1 cellular context compared by ENCODE assay signal in the genomic region with DNA sequence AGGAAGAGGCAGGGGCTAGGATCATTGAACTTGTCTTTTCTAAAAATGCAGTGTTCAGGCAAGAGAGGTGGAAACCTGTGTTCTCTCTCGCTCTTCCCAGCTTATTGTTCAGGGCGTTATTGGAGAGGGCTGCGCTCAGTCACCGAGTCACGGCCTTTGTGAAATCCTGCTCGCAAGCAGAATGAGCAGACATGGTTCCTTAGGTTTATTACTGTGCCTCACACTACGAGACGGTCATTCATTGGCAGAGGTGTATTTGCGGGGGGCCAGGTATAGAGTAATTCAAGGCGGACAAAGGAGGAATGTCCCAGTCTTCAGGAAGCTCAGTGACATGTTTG.
TF ChIP-seq lines count a peak whose summit lies in the region.

No MANE protein-coding gene starts in this region.

TF ChIP-seq in GM12878, 131 proteins besides CTCF, POLR2A, EP300 and RAD21:
- TF ChIP-seq, protein P1, sequence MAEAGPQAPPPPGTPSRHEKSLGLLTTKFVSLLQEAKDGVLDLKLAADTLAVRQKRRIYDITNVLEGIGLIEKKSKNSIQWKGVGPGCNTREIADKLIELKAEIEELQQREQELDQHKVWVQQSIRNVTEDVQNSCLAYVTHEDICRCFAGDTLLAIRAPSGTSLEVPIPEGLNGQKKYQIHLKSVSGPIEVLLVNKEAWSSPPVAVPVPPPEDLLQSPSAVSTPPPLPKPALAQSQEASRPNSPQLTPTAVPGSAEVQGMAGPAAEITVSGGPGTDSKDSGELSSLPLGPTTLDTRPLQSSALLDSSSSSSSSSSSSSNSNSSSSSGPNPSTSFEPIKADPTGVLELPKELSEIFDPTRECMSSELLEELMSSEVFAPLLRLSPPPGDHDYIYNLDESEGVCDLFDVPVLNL (IDR thresholded peaks at IDR 0.05; ENCODE audit: low read depth, low read length), result 0 out of 2 replicates have a peak, but pooled peaks have one; percentile 3
- TF ChIP-seq ETV6 (conservative IDR thresholded peaks at IDR 0.05 in 1 of 2, IDR thresholded peaks at IDR 0.05 in 1 of 2; ENCODE audit: borderline replicate concordance in 1 of 2, low read depth in 1 of 2) (no peak), CREB1 (IDR thresholded peaks at IDR 0.05; ENCODE audit: low read depth) (no peak)
